Comparison of ENCODE assay signal across 14 cellular contexts in the genomic region with DNA sequence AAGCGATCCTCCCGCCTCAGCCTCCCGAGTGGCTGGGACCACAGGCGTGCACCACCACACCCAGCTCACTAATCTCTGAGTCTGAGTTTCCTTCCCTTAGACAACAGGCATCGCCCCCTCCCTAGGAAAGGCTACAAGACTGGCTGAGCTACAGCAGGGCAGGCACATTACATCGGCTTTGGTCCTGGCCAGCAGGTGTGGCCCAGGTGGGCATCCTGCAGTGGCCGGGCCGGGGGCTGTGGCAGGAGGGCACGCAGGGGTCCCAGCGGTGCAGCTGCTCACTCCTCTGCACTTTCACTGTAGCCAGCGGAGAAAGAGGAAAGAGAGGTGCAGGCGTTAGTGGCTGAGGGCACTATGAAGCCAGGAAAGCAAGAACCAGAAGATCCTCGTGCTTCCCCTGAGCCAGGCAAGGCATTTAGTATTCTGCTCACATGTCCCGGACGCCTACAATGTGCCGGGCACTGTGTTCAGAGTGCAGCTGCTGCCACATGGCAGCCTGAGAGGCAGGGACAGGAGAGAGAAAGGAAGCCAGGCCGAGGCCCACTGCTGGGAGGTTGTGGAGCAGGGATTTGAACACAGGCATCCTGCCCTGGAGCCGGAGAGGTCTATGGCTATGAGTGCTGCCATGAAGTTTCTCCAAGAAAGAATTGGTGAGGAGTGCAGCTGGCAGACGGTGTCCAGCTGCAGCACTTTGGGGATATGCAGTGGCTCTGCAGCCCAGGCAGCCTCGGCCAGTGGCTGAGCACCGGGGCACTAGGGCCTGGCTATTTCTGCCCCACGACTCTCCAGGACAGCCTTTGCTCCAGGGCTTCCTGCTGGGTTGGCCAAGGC. TPM values are rescaled to one million over a fixed set of nuclear protein-coding genes. Genes with fewer than 3 reads are reported as not detected.
"Had no signal": no experiment of that assay in that cellular context is flagged by ENCODE, and none has a peak within 500 bp of the region (broad histone marks: within the 10 kb centered on the region; RNA-seq: fewer than 3 reads in every experiment).

No MANE protein-coding gene starts in this region.

- ATAC-seq: activated T-helper 17 cell treated with anti-CD3 and anti-CD28 coated beads, Interleukin-2, amount 50 U/mL, for 72 hours; left lobe of liver; stimulated activated memory B cell treated with anti-CD40 and anti-IgM and Interleukin-4, amounts not matched to agents 10 μg/mL and 1 μg/mL and 100 μg/mL, for 72 hours had no signal

- H3K4me3 ChIP-seq: smooth muscle cell had no signal

- H3K27me3 Mint-ChIP-seq: brain had no signal

- H3K36me3 Mint-ChIP-seq: stimulated activated memory B cell treated with anti-CD40 and anti-IgM and Interleukin-4, amounts not matched to agents 10 μg/mL and 1 μg/mL and 100 μg/mL, for 72 hours had no signal

- H3K9me3 Mint-ChIP-seq: activated T-helper 17 cell treated with anti-CD3 and anti-CD28 coated beads, Interleukin-2, amount 50 U/mL, for 72 hours; neural crest cell; stimulated activated memory B cell treated with anti-CD40 and anti-IgM and Interleukin-4, amounts not matched to agents 10 μg/mL and 1 μg/mL and 100 μg/mL, for 72 hours had no signal

- H3K4me3 Mint-ChIP-seq: activated T-helper 17 cell treated with anti-CD3 and anti-CD28 coated beads, Interleukin-2, amount 50 U/mL, for 72 hours; brain; neural crest cell; stimulated activated memory B cell treated with anti-CD40 and anti-IgM and Interleukin-4, amounts not matched to agents 10 μg/mL and 1 μg/mL and 100 μg/mL, for 72 hours had no signal

- DNase-seq: activated naive CD4-positive, alpha-beta T cell treated with anti-CD3 and anti-CD28 coated beads, Interleukin-2, amount 50 U/mL, for 16 hours; activated T-cell treated with anti-CD3 and anti-CD28 coated beads for 4 hours; amniotic stem cell; mesendoderm; trophoblast cell had no signal

- H3K4me1 Mint-ChIP-seq: brain; stimulated activated memory B cell treated with anti-CD40 and anti-IgM and Interleukin-4, amounts not matched to agents 10 μg/mL and 1 μg/mL and 100 μg/mL, for 72 hours had no signal

- H3K27ac Mint-ChIP-seq: activated T-helper 17 cell treated with anti-CD3 and anti-CD28 coated beads, Interleukin-2, amount 50 U/mL, for 72 hours; stimulated activated memory B cell treated with anti-CD40 and anti-IgM and Interleukin-4, amounts not matched to agents 10 μg/mL and 1 μg/mL and 100 μg/mL, for 72 hours had no signal

RNA-seq across cellular contexts. Expression of gene GRIP2, which starts 22.3 kb away (rescaled TPM):
- total RNA-seq: activated CD8-positive, alpha-beta memory T cell treated with anti-CD3 and anti-CD28 coated beads for 36 hours; dermis microvascular lymphatic vessel endothelial cell; T-helper 2 cell treated with Interferon-gamma antibody and Interleukin-4, amounts not matched to agents 100 ng/mL and 5 ng/mL, for 36 hours had no signal
